Comparison of ENCODE assay signal across 11 cellular contexts in genomic region chr12:54262403-54262925, GRCh38. TPM values are rescaled to one million over a fixed set of nuclear protein-coding genes. Genes with fewer than 3 reads are reported as not detected.
DNase-seq lines count a peak whose midpoint lies in the region; ATAC-seq, FAIRE-seq and TF ChIP-seq lines count a peak whose summit lies in the region.
"Had no signal": no experiment of that assay in that cellular context is flagged by ENCODE, and none has a peak within 500 bp of the region (broad histone marks: within the 10 kb centered on the region; RNA-seq: fewer than 3 reads in every experiment).

No MANE protein-coding gene starts in this region.

- H3K4me1 ChIP-seq in small intestine (ENCODE audit: control insufficient read depth in 2 of 2, insufficient read depth in 1 of 2, low read depth in 1 of 2, low read length in 1 of 2), result peaks cover 0 to 12% of the 10 kb centered on the region in 2 donors

- H3K9ac ChIP-seq in SK-N-MC (ENCODE audit: insufficient read length), result peak overlapping the region; percentile 7

- H3K4me1 Mint-ChIP-seq in activated CD4-positive, alpha-beta memory T cell treated with anti-CD3 and anti-CD28 coated beads for 36 hours (ENCODE audit: low read depth), result peaks cover 56% of the 10 kb centered on the region

- H3K27ac Mint-ChIP-seq in activated CD4-positive, alpha-beta memory T cell treated with anti-CD3 and anti-CD28 coated beads for 36 hours, result no peak overlapping the region
- H3K27ac Mint-ChIP-seq: activated naive CD4-positive, alpha-beta T cell treated with anti-CD3 and anti-CD28 coated beads, Interleukin-2, amount 50 U/mL, for 72 hours; B cell had no signal

- intact Hi-C loops in activated CD4-positive, alpha-beta memory T cell treated with anti-CD3 and anti-CD28 coated beads for 36 hours (cut with micrococcal nuclease), result no loop called here

- peaks cover 13% of the 10 kb centered on the region for H3K36me3 Mint-ChIP-seq in activated CD4-positive, alpha-beta memory T cell treated with anti-CD3 and anti-CD28 coated beads for 36 hours

- no peak for FAIRE-seq in small intestine (lab: Jason Lieb, UNC)

- no peaks in the 10 kb centered on the region for H3K9me3 Mint-ChIP-seq in activated CD4-positive, alpha-beta memory T cell treated with anti-CD3 and anti-CD28 coated beads for 36 hours
- H3K9me3 Mint-ChIP-seq: activated naive CD4-positive, alpha-beta T cell treated with anti-CD3 and anti-CD28 coated beads, Interleukin-2, amount 50 U/mL, for 72 hours had no signal

- H3K36me3 ChIP-seq in SK-N-MC (ENCODE audit: insufficient read depth, low read length), result peaks cover 7% of the 10 kb centered on the region
- H3K36me3 ChIP-seq in small intestine (ENCODE audit: control insufficient read depth in 2 of 2, insufficient read depth in 2 of 2, low read length in 2 of 2), result no peaks in the 10 kb centered on the region

- no peaks in the 10 kb centered on the region for H3K9me3 ChIP-seq in SK-N-MC (ENCODE audit: low read depth, low read length)
- no peaks in the 10 kb centered on the region for H3K9me3 ChIP-seq in small intestine (ENCODE audit: control insufficient read depth, low read depth)

- POLR2A ChIA-PET in activated CD4-positive, alpha-beta memory T cell treated with anti-CD3 and anti-CD28 coated beads for 36 hours (lab: Charles Lee), result interaction anchor here (0.6 to 0.8 kb wide), 2 partner anchors 11 to 20 kb away, joined by 3 to 4 read pairs; no protein-coding TSS in a partner anchor

- ATAC-seq in GM18517 (IDR thresholded peaks at IDR 0.05; ENCODE audit: unreplicated experiment), result no peak
- ATAC-seq: activated naive CD4-positive, alpha-beta T cell treated with anti-CD3 and anti-CD28 coated beads, Interleukin-2, amount 50 U/mL, for 72 hours had no signal

- CTCF ChIA-PET in activated CD4-positive, alpha-beta memory T cell treated with anti-CD3 and anti-CD28 coated beads for 36 hours (lab: Charles Lee), result interaction anchor here (0.8 to 4.1 kb wide), 5 partner anchors 10 to 177 kb away, joined by 3 to 28 read pairs (median 3); no protein-coding TSS in a partner anchor

- TF ChIP-seq CTCF in fibroblast of villous mesenchyme (IDR thresholded peaks at IDR 0.05; ENCODE audit: insufficient read depth, low read depth, low read length), result no peak

- peak overlapping the region; percentile 96 for H3K27ac ChIP-seq in SK-N-MC
- H3K27ac ChIP-seq in small intestine (ENCODE audit: low read depth in 1 of 2, low read length in 1 of 2), result no peak overlapping the region

- H3K27me3 ChIP-seq in small intestine (ENCODE audit: control insufficient read depth in 2 of 2, insufficient read depth in 2 of 2, low read length in 2 of 2), result no peaks in the 10 kb centered on the region

- H3K27me3 Mint-ChIP-seq in activated CD4-positive, alpha-beta memory T cell treated with anti-CD3 and anti-CD28 coated beads for 36 hours, result no peaks in the 10 kb centered on the region
- H3K27me3 Mint-ChIP-seq: B cell had no signal

- H3K4me3 ChIP-seq in SK-N-MC (peak overlapping the region; percentile 34), fibroblast of villous mesenchyme (ENCODE audit: low read depth, low read length) (no peak overlapping the region), small intestine (ENCODE audit: low read depth in 1 of 2, low read length in 2 of 2) (no peak overlapping the region)

- DNase-seq in NOMO-1 treated with DMSO at 0.1 percent for 48 hours (lab: John Stamatoyannopoulos, UW; ENCODE audit: unreplicated experiment) (peak; percentile 14), NOMO-1 treated with dmso at 0.1 percent for 144 hours (lab: John Stamatoyannopoulos, UW; ENCODE audit: unreplicated experiment) (no peak), SK-N-MC (ENCODE audit: low read depth, low spot score) (no peak), fibroblast of villous mesenchyme (ENCODE audit: low read depth) (peak; percentile 48), small intestine (peak; percentile 40), HuH-7.5 (ENCODE audit: low spot score) (no peak)
- no peak for DNase-seq in activated CD4-positive, alpha-beta memory T cell treated with anti-CD3 and anti-CD28 coated beads for 36 hours
- DNase-seq: stimulated activated CD4-positive, alpha-beta T cell treated with anti-CD3 and anti-CD28 coated beads, Interleukin-2, amount 100 ng/mL, for 24 hours had no signal

- 18 to 40% (median 40%) methylated on average over 4 of the region's 4 CpGs for WGBS in small intestine, 3 donors

- no peak overlapping the region for H3K4me3 Mint-ChIP-seq in activated CD4-positive, alpha-beta memory T cell treated with anti-CD3 and anti-CD28 coated beads for 36 hours

RNA-seq across cellular contexts. Expression of gene CBX5, which starts 17.5 kb away (rescaled TPM):
- 50.9 and 68.7 TPM in 2 replicates for total RNA-seq in fibroblast of villous mesenchyme
- polyA plus RNA-seq in small intestine, result 10 to 100 TPM in 1 of 3 donors, 1 to 10 TPM in 2; 2.7 to 13.5 (median 3.1) TPM
- 100 to 1,000 TPM; 132 to 138 TPM for total RNA-seq in activated CD4-positive, alpha-beta memory T cell treated with anti-CD3 and anti-CD28 coated beads for 36 hours

RNA-seq across cellular contexts. Expression of gene HNRNPA1, which starts 18.1 kb away (rescaled TPM):
- total RNA-seq in fibroblast of villous mesenchyme, result 242 and 251 TPM in 2 replicates
- 1,000 to 10,000 TPM in 1 of 3 donors, 100 to 1,000 TPM in 2; 408 to 1,666 (median 728) TPM for polyA plus RNA-seq in small intestine
- 1,000 to 10,000 TPM; 2,070 to 2,080 TPM for total RNA-seq in activated CD4-positive, alpha-beta memory T cell treated with anti-CD3 and anti-CD28 coated beads for 36 hours

RNA-seq across cellular contexts. Expression of gene NFE2, which starts 38.4 kb away (rescaled TPM):
- under 0.01 and 0.43 TPM in 2 replicates for total RNA-seq in fibroblast of villous mesenchyme
- under 1 TPM in 1 of 3 donors, not detected in 2; 0.07 TPM for polyA plus RNA-seq in small intestine
- total RNA-seq in activated CD4-positive, alpha-beta memory T cell treated with anti-CD3 and anti-CD28 coated beads for 36 hours, result not detected
- total RNA-seq: B cell had no signal

Comparison
In these comparisons a context has a peak if more than half of its experiments do, and no peak if none do; other contexts are left out.
1. DNase-seq: peak in NOMO-1 treated with DMSO at 0.1 percent for 48 hours (single experiment), fibroblast of villous mesenchyme (single experiment) and small intestine (single experiment); none in NOMO-1 treated with dmso at 0.1 percent for 144 hours (single experiment), SK-N-MC (single experiment), HuH-7.5 (single experiment) and activated CD4-positive, alpha-beta memory T cell treated with anti-CD3 and anti-CD28 coated beads for 36 hours (single experiment).